ENCODE assay signal across 7 cellular contexts in genomic region chr14:35335388-35336092, GRCh38. TPM values are rescaled to one million over a fixed set of nuclear protein-coding genes. Genes with fewer than 3 reads are reported as not detected.
DNase-seq lines count a peak whose midpoint lies in the region; ATAC-seq and TF ChIP-seq lines count a peak whose summit lies in the region.

No MANE protein-coding gene starts in this region.

- DNase-seq in NCI-H2029 (lab: John Stamatoyannopoulos, UW): peak; percentile 66
- no peak for DNase-seq in ascending aorta (ENCODE audit: low spot score in 2 of 2)
- no peak for DNase-seq in stimulated activated effector memory CD8-positive, alpha-beta T cell treated with anti-CD3 and anti-CD28 coated beads, Interleukin-12 subunit alpha, Interleukin-12 subunit beta, amount 100 ng/mL, for 72 hours (ENCODE audit: low spot score in 2 of 2)
- DNase-seq in D341Med (ENCODE audit: low spot score): no peak
- no peak for DNase-seq in activated effector memory CD4-positive, alpha-beta T cell treated with anti-CD3 and anti-CD28 coated beads, Interleukin-2, amount 50 U/mL, for 16 hours
- DNase-seq in activated CD4-positive, alpha-beta T cell treated with anti-CD3 and anti-CD28 coated beads, Interleukin-2, amount 50 U/mL, for 1 hour: no peak

- H3K4me1 Mint-ChIP-seq in stimulated activated effector memory CD8-positive, alpha-beta T cell treated with anti-CD3 and anti-CD28 coated beads, Interleukin-12 subunit alpha, Interleukin-12 subunit beta, amount 100 ng/mL, for 72 hours: peaks cover 38% of the 10 kb centered on the region

- intact Hi-C loops in ascending aorta (cut with DNase I): no loop called here

- H3K36me3 ChIP-seq in ascending aorta: no peaks in the 10 kb centered on the region

- no peaks in the 10 kb centered on the region for H3K9me3 Mint-ChIP-seq in stimulated activated effector memory CD8-positive, alpha-beta T cell treated with anti-CD3 and anti-CD28 coated beads, Interleukin-12 subunit alpha, Interleukin-12 subunit beta, amount 100 ng/mL, for 72 hours

- no peak for ATAC-seq in stimulated activated effector memory CD8-positive, alpha-beta T cell treated with anti-CD3 and anti-CD28 coated beads, Interleukin-12 subunit alpha, Interleukin-12 subunit beta, amount 100 ng/mL, for 72 hours

- peaks cover 0 to 14% of the 10 kb centered on the region in 2 donors for H3K4me1 ChIP-seq in ascending aorta

- H3K27me3 ChIP-seq in ascending aorta (no peaks in the 10 kb centered on the region), layer of hippocampus (ENCODE audit: control insufficient read depth, insufficient read depth, low read length) (no peaks in the 10 kb centered on the region)

- H3K36me3 Mint-ChIP-seq in stimulated activated effector memory CD8-positive, alpha-beta T cell treated with anti-CD3 and anti-CD28 coated beads, Interleukin-12 subunit alpha, Interleukin-12 subunit beta, amount 100 ng/mL, for 72 hours: no peaks in the 10 kb centered on the region

- no peaks in the 10 kb centered on the region for H3K9me3 ChIP-seq in ascending aorta

- H3K27ac ChIP-seq in ascending aorta: peak overlapping the region; percentile 76 to 80
- H3K27ac ChIP-seq in layer of hippocampus (ENCODE audit: low read depth, low read length): peak overlapping the region; percentile 78

- no peak overlapping the region for H3K4me3 Mint-ChIP-seq in stimulated activated effector memory CD8-positive, alpha-beta T cell treated with anti-CD3 and anti-CD28 coated beads, Interleukin-12 subunit alpha, Interleukin-12 subunit beta, amount 100 ng/mL, for 72 hours

- no peak for TF ChIP-seq CTCF in ascending aorta (IDR thresholded peaks at IDR 0.05)

- peak overlapping the region; percentile 99 for H3K27ac Mint-ChIP-seq in stimulated activated effector memory CD8-positive, alpha-beta T cell treated with anti-CD3 and anti-CD28 coated beads, Interleukin-12 subunit alpha, Interleukin-12 subunit beta, amount 100 ng/mL, for 72 hours

- no peak overlapping the region for H3K4me3 ChIP-seq in ascending aorta

RNA-seq across cellular contexts. Expression of gene PSMA6, which starts 43.4 kb away (rescaled TPM):
- total RNA-seq in ascending aorta: 96.6 TPM
